8 cellular contexts compared by ENCODE assay signal in genomic region chr10:28532509-28533314, GRCh38. TPM values are rescaled to one million over a fixed set of nuclear protein-coding genes. Genes with fewer than 3 reads are reported as not detected.
A peak's percentile ranks its signal among the peaks of the same experiment; 100 is the strongest.
DNase-seq lines count a peak whose midpoint lies in the region; ATAC-seq and TF ChIP-seq lines count a peak whose summit lies in the region.

WAC (plus strand) TSS chr10:28533118; CDS start chr10:28533580, 462 bp downstream.

- peak within 1 kb of the TSS; percentile 100 for H3K27ac Mint-ChIP-seq in activated naive CD8-positive, alpha-beta T cell treated with anti-CD3 and anti-CD28 coated beads for 36 hours

- H3K4me3 Mint-ChIP-seq in activated naive CD8-positive, alpha-beta T cell treated with anti-CD3 and anti-CD28 coated beads for 36 hours = peak within 1 kb of the TSS; percentile 98

- WGBS in ovary, 3 donors = 0 to 1% (median 0%) methylated on average over 73 to 96 of the region's 98 CpGs
- 0% methylated on average over 26 to 58 of the region's 98 CpGs for whole genome bisulfite sequencing in thyroid gland, 2 donors

- POLR2A ChIA-PET in GM10248 (lab: Yijun Ruan, JAX) = no interaction called here

- H3K9me3 ChIP-seq in ovary = no peaks in the 10 kb centered on the region
- H3K9me3 ChIP-seq in thyroid gland = no peaks in the 10 kb centered on the region

- H3K4me1 ChIP-seq in ovary (ENCODE audit: insufficient read depth) (peaks cover 3% of the 10 kb centered on the region), thyroid gland (peaks cover 8 to 26% of the 10 kb centered on the region in 2 donors)

- TF ChIP-seq POLR2A in ovary (IDR thresholded peaks at IDR 0.05) = peak; percentile 81
- TF ChIP-seq POLR2A in thyroid gland (IDR thresholded peaks at IDR 0.05) = peak; percentile 19 to 82

- H3K36me3 ChIP-seq in ovary (no peaks in the 10 kb centered on the region), thyroid gland (peaks cover 21 to 25% of the 10 kb centered on the region in 2 donors)

- TF ChIP-seq CTCF in GM10248 (IDR thresholded peaks at IDR 0.05; ENCODE audit: control extremely low read depth, extremely low read depth, low read depth, missing control alignments) (no peak), ovary (IDR thresholded peaks at IDR 0.05) (peak in 2 of 3 donors; percentile 17 to 66), thyroid gland (IDR thresholded peaks at IDR 0.05) (peak in 1 of 6 experiments; percentile 8)

- H3K27ac ChIP-seq in ovary (peak within 1 kb of the TSS; percentile 85 to 98), thyroid gland (peak within 1 kb of the TSS; percentile 98 to 99 (median 98))

- peak within 1 kb of the TSS; percentile 55 for H3K4me3 ChIP-seq in ovary
- H3K4me3 ChIP-seq in thyroid gland (replicated peaks in 1 of 3) = peak within 1 kb of the TSS; percentile 79 to 92 (median 83)

- peaks cover 59% of the 10 kb centered on the region for H3K36me3 Mint-ChIP-seq in activated naive CD8-positive, alpha-beta T cell treated with anti-CD3 and anti-CD28 coated beads for 36 hours

- H3K9me3 Mint-ChIP-seq in activated naive CD8-positive, alpha-beta T cell treated with anti-CD3 and anti-CD28 coated beads for 36 hours = no peaks in the 10 kb centered on the region

- H3K27me3 ChIP-seq in ovary (no peaks in the 10 kb centered on the region), thyroid gland (no peaks in the 10 kb centered on the region)

- CTCF ChIA-PET in GM10248 (lab: Yijun Ruan, JAX) = interaction anchor here (1.2 kb wide), 1 partner anchor 102 kb away, joined by 3 read pairs; no protein-coding TSS in a partner anchor

- peak; percentile 94 for DNase-seq in GM10248 (ENCODE audit: extremely low spot score)
- peak; percentile 74 for DNase-seq in NCI-H1105 (lab: John Stamatoyannopoulos, UW)
- peak; percentile 76 for DNase-seq in SKM-1 treated with dmso at 0.1 percent for 144 hours (lab: John Stamatoyannopoulos, UW; ENCODE audit: unreplicated experiment)
- DNase-seq in activated naive CD8-positive, alpha-beta T cell treated with anti-CD3 and anti-CD28 coated beads for 36 hours = peak; percentile 97
- DNase-seq in head of caudate nucleus = peak; percentile 81 to 99 (median 96)
- peak; percentile 96 to 98 (median 97) for DNase-seq in ovary
- DNase-seq in thyroid gland = peak; percentile 95 to 97

- no peaks in the 10 kb centered on the region for H3K27me3 Mint-ChIP-seq in activated naive CD8-positive, alpha-beta T cell treated with anti-CD3 and anti-CD28 coated beads for 36 hours

- peaks cover 43% of the 10 kb centered on the region for H3K4me1 Mint-ChIP-seq in activated naive CD8-positive, alpha-beta T cell treated with anti-CD3 and anti-CD28 coated beads for 36 hours

- no peak for TF ChIP-seq EP300 in ovary (IDR thresholded peaks at IDR 0.05)

- peak; percentile 78 for ATAC-seq in HG02623 (IDR thresholded peaks at IDR 0.05; ENCODE audit: unreplicated experiment)

- intact Hi-C loops in head of caudate nucleus (cut with DNase I) = loop anchor here (10.0 kb wide), 2 partner anchors 228 to 1028 kb away; partner anchors contain the start of genes MPP7 and RAB18
- intact Hi-C loops in ovary (cut with DNase I) = no loop called here
- intact Hi-C loops in thyroid gland (cut with DNase I) = no loop called here

RNA-seq across cellular contexts. Expression of gene WAC, which starts in this region (rescaled TPM):
- total RNA-seq in activated naive CD8-positive, alpha-beta T cell treated with anti-CD3 and anti-CD28 coated beads for 36 hours = 100 to 1,000 TPM; 123 to 126 TPM
- total RNA-seq in ovary = 100 to 1,000 TPM in 5 of 7 donors, 10 to 100 TPM in 2; 74.6 to 124 (median 113) TPM
- polyA plus RNA-seq in ovary = 100 to 1,000 TPM in 1 of 2 donors, 10 to 100 TPM in 1; 60.5 to 164 TPM
- total RNA-seq in thyroid gland = 100 to 1,000 TPM; 165 to 189 (median 169) TPM

Comparison
In these comparisons a context has a peak if more than half of its experiments do, and no peak if none do; other contexts are left out.
1. Peak in every context shown above with its lines: DNase-seq, ATAC-seq, H3K4me3 ChIP-seq and H3K27ac ChIP-seq.